In genomic region chr7:134316539-134317344, GRCh38 we compare ENCODE assay signal across 8 cellular contexts. TPM values are rescaled to one million over a fixed set of nuclear protein-coding genes. Genes with fewer than 3 reads are reported as not detected.
A peak's percentile ranks its signal among the peaks of the same experiment; 100 is the strongest.
DNase-seq lines count a peak whose midpoint lies in the region; ATAC-seq and TF ChIP-seq lines count a peak whose summit lies in the region.

A gene with protein sequence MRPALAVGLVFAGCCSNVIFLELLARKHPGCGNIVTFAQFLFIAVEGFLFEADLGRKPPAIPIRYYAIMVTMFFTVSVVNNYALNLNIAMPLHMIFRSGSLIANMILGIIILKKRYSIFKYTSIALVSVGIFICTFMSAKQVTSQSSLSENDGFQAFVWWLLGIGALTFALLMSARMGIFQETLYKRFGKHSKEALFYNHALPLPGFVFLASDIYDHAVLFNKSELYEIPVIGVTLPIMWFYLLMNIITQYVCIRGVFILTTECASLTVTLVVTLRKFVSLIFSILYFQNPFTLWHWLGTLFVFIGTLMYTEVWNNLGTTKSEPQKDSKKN (minus strand): TSS chr7:134316930. CDS start chr7:134316751, 179 bp downstream.

- DNase-seq in GM10266 (ENCODE audit: extremely low spot score) (peak; percentile 95), NCI-H1092 (lab: John Stamatoyannopoulos, UW) (peak; percentile 98), glomerular endothelial cell (ENCODE audit: extremely low read depth, low read depth, low spot score) (peak; percentile 73), occipital lobe (lab: John Stamatoyannopoulos, UW) (peak; percentile 96), testis (peak; percentile 99)

- H3K4me1 Mint-ChIP-seq in activated naive CD4-positive, alpha-beta T cell treated with anti-CD3 and anti-CD28 coated beads, Interleukin-2, amount 50 U/mL, for 24 hours = peaks cover 26% of the 10 kb centered on the region

- intact Hi-C loops in testis (cut with DNase I; ENCODE audit: low total_unique reads) = no loop called here

- no peaks in the 10 kb centered on the region for H3K9me3 Mint-ChIP-seq in activated naive CD4-positive, alpha-beta T cell treated with anti-CD3 and anti-CD28 coated beads, Interleukin-2, amount 50 U/mL, for 24 hours

- H3K9me3 ChIP-seq in testis = no peaks in the 10 kb centered on the region

- TF ChIP-seq CTCF in GM10266 (IDR thresholded peaks at IDR 0.05; ENCODE audit: control insufficient read depth, insufficient read depth, low read depth, missing control alignments) = no peak
- peak in 2 of 3 experiments; percentile 10 to 16 for TF ChIP-seq CTCF in testis (IDR thresholded peaks at IDR 0.05)

- H3K27me3 Mint-ChIP-seq in activated naive CD4-positive, alpha-beta T cell treated with anti-CD3 and anti-CD28 coated beads, Interleukin-2, amount 50 U/mL, for 24 hours = no peaks in the 10 kb centered on the region

- 0 to 1% methylated on average over 13 to 60 of the region's 69 CpGs for WGBS in testis, 2 donors

- peaks cover 3% of the 10 kb centered on the region for H3K36me3 Mint-ChIP-seq in activated naive CD4-positive, alpha-beta T cell treated with anti-CD3 and anti-CD28 coated beads, Interleukin-2, amount 50 U/mL, for 24 hours

- ATAC-seq in HG02588 (IDR thresholded peaks at IDR 0.05; ENCODE audit: unreplicated experiment) (peak; percentile 99), SK-N-SH treated with all-trans-retinoic acid at 6 μM for 48 hours (peak; percentile 99)

- H3K4me3 Mint-ChIP-seq in activated naive CD4-positive, alpha-beta T cell treated with anti-CD3 and anti-CD28 coated beads, Interleukin-2, amount 50 U/mL, for 24 hours = peak within 1 kb of the TSS; percentile 95

- peak within 1 kb of the TSS; percentile 89 for H3K27ac Mint-ChIP-seq in activated naive CD4-positive, alpha-beta T cell treated with anti-CD3 and anti-CD28 coated beads, Interleukin-2, amount 50 U/mL, for 24 hours

- H3K36me3 ChIP-seq in testis (ENCODE audit: low read depth, missing control alignments) = no peaks in the 10 kb centered on the region

- no peaks in the 10 kb centered on the region for H3K4me1 ChIP-seq in testis

- peak within 1 kb of the TSS; percentile 88 to 90 for H3K4me3 ChIP-seq in testis

- H3K27ac ChIP-seq in testis = peak within 1 kb of the TSS; percentile 63 to 83

- H3K27me3 ChIP-seq in testis = no peaks in the 10 kb centered on the region

- TF ChIP-seq POLR2A in testis (IDR thresholded peaks at IDR 0.05) = no peak

TF ChIP-seq in SK-N-SH treated with all-trans-retinoic acid at 6 μM for 48 hours, 23 proteins besides CTCF, POLR2A, EP300 and RAD21:
- 0 out of 2 replicates have a peak, but pooled peaks have one; percentile 41 for TF ChIP-seq GLIS3 (CRISPR knock-in tag; IDR thresholded peaks at IDR 0.05)
- TF ChIP-seq ZC3H10 (CRISPR knock-in tag; IDR thresholded peaks at IDR 0.05) = no peak
- TF ChIP-seq TSHZ2 (CRISPR knock-in tag; IDR thresholded peaks at IDR 0.05) = 0 out of 2 replicates have a peak, but pooled peaks have one; percentile 12
- 0 out of 2 replicates have a peak, but pooled peaks have one; percentile 43 for TF ChIP-seq ZFP3 (CRISPR knock-in tag; IDR thresholded peaks at IDR 0.05)
- TF ChIP-seq TCF4 (CRISPR knock-in tag; IDR thresholded peaks at IDR 0.05; ENCODE audit: borderline replicate concordance) = no peak

RNA-seq across cellular contexts. Expression of the gene that starts here (rescaled TPM):
- total RNA-seq in glomerular endothelial cell = 12.5 and 23.4 TPM in 2 replicates
- total RNA-seq in occipital lobe = 27.9 TPM
- 10 to 100 TPM; 13.9 to 15.7 TPM for total RNA-seq in testis
- 11.0 TPM for polyA plus RNA-seq in testis (ENCODE audit: insufficient read depth, low read depth, low replicate concordance)

Comparison
In these comparisons a context has a peak if more than half of its experiments do, and no peak if none do; other contexts are left out.
1. Peak in every context shown above with its lines: DNase-seq, ATAC-seq, H3K4me3 ChIP-seq and H3K27ac ChIP-seq.